In genomic region chr20:62118113-62119043, GRCh38 we compare ENCODE assay signal across 17 cellular contexts. TPM values are rescaled to one million over a fixed set of nuclear protein-coding genes. Genes with fewer than 3 reads are reported as not detected.
DNase-seq lines count a peak whose midpoint lies in the region; ATAC-seq, FAIRE-seq and TF ChIP-seq lines count a peak whose summit lies in the region.
"Had no signal": no experiment of that assay in that cellular context is flagged by ENCODE, and none has a peak within 500 bp of the region (broad histone marks: within the 10 kb centered on the region; RNA-seq: fewer than 3 reads in every experiment).

No MANE protein-coding gene starts in this region.

- H2BK15ac ChIP-seq in H1 (ENCODE audit: low read length), result no peak overlapping the region

- H3K27ac ChIP-seq in CD4-positive, CD25-positive, alpha-beta regulatory T cell (ENCODE audit: insufficient read depth, low read length, poor library complexity, severe bottlenecking), result peak overlapping the region; percentile 53
- H3K27ac ChIP-seq in H1 (ENCODE audit: low read depth, low read length), result no peak overlapping the region
- H3K27ac ChIP-seq: esophagus muscularis mucosa had no signal

- H2BK120ac ChIP-seq in H1 (replicated peaks; ENCODE audit: low read depth, low read length), result no peak overlapping the region

- H3K14ac ChIP-seq in H1 (ENCODE audit: insufficient read length), result no peak overlapping the region

- H4K20me1 ChIP-seq in Loucy (ENCODE audit: insufficient read depth, low read length, poor library complexity, severe bottlenecking) (peaks cover 6% of the 10 kb centered on the region), H1 (replicated peaks in 1 of 2; ENCODE audit: control insufficient read depth in 1 of 2, insufficient read depth in 2 of 2, low read length in 2 of 2) (peaks cover 2 to 3% of the 10 kb centered on the region in 2 experiments)

- peaks cover 3% of the 10 kb centered on the region for H3K36me3 Mint-ChIP-seq in activated CD4-positive, alpha-beta T cell treated with anti-CD3 and anti-CD28 coated beads, Interleukin-2, amount 10 ng/mL, durations not matched to agents 7 days and 5 days (ENCODE audit: low read depth)
- no peaks in the 10 kb centered on the region for H3K36me3 Mint-ChIP-seq in CD4-positive, CD25-positive, alpha-beta regulatory T cell

- no peak overlapping the region for H3K23ac ChIP-seq in H1 (ENCODE audit: insufficient read length)

- no peak for FAIRE-seq in H1 (lab: Jason Lieb, UNC)
- FAIRE-seq: RCC 7860 had no signal

- TF ChIP-seq POLR2A in H1 (IDR thresholded peaks at IDR 0.05; ENCODE audit: control extremely low read depth in 1 of 2, low read depth in 2 of 2, low read length in 2 of 2), result no peak

- no peak for DNase-seq in activated CD4-positive, alpha-beta T cell treated with anti-CD3 and anti-CD28 coated beads, Interleukin-2, amount 10 ng/mL, durations not matched to agents 7 days and 5 days
- no peak for DNase-seq in activated CD4-positive, alpha-beta T cell treated with anti-CD3 and anti-CD28 coated beads, Interleukin-2, amount 50 U/mL, for 4 hours
- no peak for DNase-seq in CD4-positive, CD25-positive, alpha-beta regulatory T cell
- DNase-seq in H1 (ENCODE audit: low read depth in 1 of 2, low spot score in 2 of 2), result no peak
- DNase-seq in NAMALWA (ENCODE audit: low spot score), result no peak
- no peak for DNase-seq in HUDEP-2 (lab: John Stamatoyannopoulos, UW; ENCODE audit: unreplicated experiment in 76 of 76)
- DNase-seq in AG20443 (ENCODE audit: low spot score), result no peak
- DNase-seq: ACHN, anterior cingulate cortex, cerebellar nuclear complex, NCI-H1436 treated with DMSO at 0.1 percent for 48 hours, NCI-H345 had no signal

- ATAC-seq in CD4-positive, CD25-positive, alpha-beta regulatory T cell (ENCODE audit: low read depth in 2 of 2), result no peak

- H3K79me1 ChIP-seq in H1 (ENCODE audit: low read depth, low read length), result peaks cover 3% of the 10 kb centered on the region

- H2BK12ac ChIP-seq in H1 (ENCODE audit: low read depth, low read length), result no peak overlapping the region

- no peak overlapping the region for H2AK5ac ChIP-seq in H1 (ENCODE audit: low read depth, low read length)

- H2BK20ac ChIP-seq in H1 (ENCODE audit: low read length), result 0 out of 2 replicates have a peak overlapping the region, but pooled peaks have one; percentile 7

- 82% methylated on average over 18 of the region's 21 CpGs; no CpG with 5 or more reads in 1 of the 2 experiments for WGBS in H1 (ENCODE audit: extremely low coverage in 1 of 2, insufficient coverage in 1 of 2, insufficient read length in 1 of 2, insufficient replicate concordance in 2 of 2, low coverage in 1 of 2, low lambda C conversion rate in 2 of 2, missing lambda C conversion rate in 1 of 2), 2 experiments

- peak overlapping the region; percentile 69 for H3K9ac ChIP-seq in Loucy (ENCODE audit: low read depth, low read length, poor library complexity, severe bottlenecking)
- H3K9ac ChIP-seq in H1 (replicated peaks in 1 of 4; ENCODE audit: extremely low read depth in 1 of 4, low read depth in 3 of 4, low read length in 3 of 4), result no peak overlapping the region

- H3K27me3 ChIP-seq in CD4-positive, CD25-positive, alpha-beta regulatory T cell (ENCODE audit: control insufficient read depth, insufficient read depth, low read length), result no peaks in the 10 kb centered on the region
- H3K27me3 ChIP-seq in Loucy (ENCODE audit: insufficient read depth, low read length, poor library complexity, severe bottlenecking), result no peaks in the 10 kb centered on the region
- H3K27me3 ChIP-seq in H1 (replicated peaks in 1 of 4; ENCODE audit: control insufficient read depth in 3 of 4, extremely low read depth in 1 of 4, insufficient read depth in 3 of 4, low read length in 3 of 4), result no peaks in the 10 kb centered on the region; a peak in 1 of 7 replicates
- H3K27me3 ChIP-seq: thyroid gland had no signal

- POLR2A ChIA-PET in activated CD4-positive, alpha-beta T cell treated with anti-CD3 and anti-CD28 coated beads, Interleukin-2, amount 10 ng/mL, durations not matched to agents 7 days and 5 days (lab: Charles Lee), result no interaction called here
- POLR2A ChIA-PET in H1 (lab: Charles Lee; ENCODE audit: partially characterized antibody), result interaction anchor here (0.5 to 12.2 kb wide), 6 partner anchors 20 to 221 kb away, joined by 3 to 125 read pairs (median 4); partner anchors contain the start of genes PSMA7, SS18L1 and TAF4

- H3K9me2 ChIP-seq in Loucy (replicated peaks; ENCODE audit: low read depth, low read length), result no peaks in the 10 kb centered on the region

- TF ChIP-seq CTCF in Loucy (conservative IDR thresholded peaks at IDR 0.05; ENCODE audit: low read length) (no peak), H1 (IDR thresholded peaks at IDR 0.05; ENCODE audit: control extremely low read depth in 1 of 3, insufficient read depth in 1 of 3, low read depth in 1 of 3, low read length in 3 of 3) (no peak)

- peaks cover 1 to 16% of the 10 kb centered on the region in 2 experiments for H3K9me3 ChIP-seq in CD4-positive, CD25-positive, alpha-beta regulatory T cell (ENCODE audit: control insufficient read depth in 2 of 2, low read length in 2 of 2)
- no peaks in the 10 kb centered on the region for H3K9me3 ChIP-seq in Loucy (ENCODE audit: insufficient read depth, low read depth, low read length)
- H3K9me3 ChIP-seq in H1 (ENCODE audit: insufficient read depth in 2 of 2, low read depth in 1 of 2, low read length in 1 of 2), result no peaks in the 10 kb centered on the region
- H3K9me3 ChIP-seq: thyroid gland had no signal

- H3K4me3 ChIP-seq in CD4-positive, CD25-positive, alpha-beta regulatory T cell (ENCODE audit: low read depth, low read length), result no peak overlapping the region
- peak overlapping the region; percentile 61 for H3K4me3 ChIP-seq in Loucy (ENCODE audit: low read length, poor library complexity, severe bottlenecking)
- no peak overlapping the region for H3K4me3 ChIP-seq in H1 (ENCODE audit: extremely low read depth in 1 of 4, insufficient read depth in 2 of 4, low read depth in 3 of 4, low read length in 4 of 4)
- H3K4me3 ChIP-seq: esophagus muscularis mucosa, thyroid gland had no signal

- no peak for TF ChIP-seq EP300 in H1 (IDR thresholded peaks at IDR 0.05; ENCODE audit: borderline replicate concordance in 1 of 2, low read depth in 2 of 2, low read length in 2 of 2)

- H3K4me3 Mint-ChIP-seq in activated CD4-positive, alpha-beta T cell treated with anti-CD3 and anti-CD28 coated beads, Interleukin-2, amount 10 ng/mL, durations not matched to agents 7 days and 5 days, result no peak overlapping the region
- H3K4me3 Mint-ChIP-seq in CD4-positive, CD25-positive, alpha-beta regulatory T cell, result peak overlapping the region; percentile 74 to 88 (median 75)
- H3K4me3 Mint-ChIP-seq: activated CD4-positive, alpha-beta T cell treated with anti-CD3 and anti-CD28 coated beads for 36 hours had no signal

- H3K56ac ChIP-seq in H1 (replicated peaks; ENCODE audit: insufficient read length, low read depth, low read length), result no peak overlapping the region

- peaks cover 2% of the 10 kb centered on the region; the same call in 1 of the 2 replicates for H3F3A ChIP-seq in Loucy (ENCODE audit: low read depth)

- no peak overlapping the region for H4K91ac ChIP-seq in H1 (replicated peaks; ENCODE audit: insufficient read length, low read length)

- no peak for TF ChIP-seq RAD21 in H1 (IDR thresholded peaks at IDR 0.05 in 1 of 2, conservative IDR thresholded peaks at IDR 0.05 in 1 of 2; ENCODE audit: low read depth in 2 of 2, low read length in 2 of 2)

- no peak overlapping the region for H4K8ac ChIP-seq in H1 (ENCODE audit: extremely low read depth, insufficient read depth, low read length)

- CTCF ChIA-PET in activated CD4-positive, alpha-beta T cell treated with anti-CD3 and anti-CD28 coated beads, Interleukin-2, amount 10 ng/mL, durations not matched to agents 7 days and 5 days (lab: Charles Lee), result interaction anchor here (0.7 to 1.6 kb wide), 4 partner anchors 18 to 857 kb away, joined by 3 read pairs; no protein-coding TSS in a partner anchor
- CTCF ChIA-PET in H1 (lab: Charles Lee; ENCODE audit: partially characterized antibody), result interaction anchor here (0.7 to 3.9 kb wide), 5 partner anchors 12 to 107 kb away, joined by 3 to 16 read pairs (median 4); no protein-coding TSS in a partner anchor

- H2BK5ac ChIP-seq in H1 (ENCODE audit: low read depth, low read length), result no peak overlapping the region

- no peaks in the 10 kb centered on the region for H3K36me3 ChIP-seq in CD4-positive, CD25-positive, alpha-beta regulatory T cell (ENCODE audit: control insufficient read depth, insufficient read depth, low read length)
- H3K36me3 ChIP-seq in Loucy (ENCODE audit: insufficient read depth, low read length) (no peaks in the 10 kb centered on the region), H1 (ENCODE audit: control insufficient read depth in 2 of 4, insufficient read depth in 4 of 4, low read length in 3 of 4) (no peaks in the 10 kb centered on the region)
- H3K36me3 ChIP-seq: esophagus muscularis mucosa, thyroid gland had no signal

- H3K27me3 Mint-ChIP-seq in activated CD4-positive, alpha-beta T cell treated with anti-CD3 and anti-CD28 coated beads, Interleukin-2, amount 10 ng/mL, durations not matched to agents 7 days and 5 days, result no peaks in the 10 kb centered on the region
- H3K27me3 Mint-ChIP-seq in CD4-positive, CD25-positive, alpha-beta regulatory T cell, result peaks cover 7% of the 10 kb centered on the region
- H3K27me3 Mint-ChIP-seq: activated CD4-positive, alpha-beta T cell treated with anti-CD3 and anti-CD28 coated beads for 36 hours had no signal

- H3K4me2 ChIP-seq in Loucy (ENCODE audit: low read depth, low read length, poor library complexity, severe bottlenecking) (peak overlapping the region; percentile 71), H1 (ENCODE audit: insufficient read depth in 1 of 2, low read depth in 2 of 2, low read length in 2 of 2) (no peak overlapping the region)

- H3K79me2 ChIP-seq in Loucy (ENCODE audit: insufficient read depth, low read length) (peaks cover 18% of the 10 kb centered on the region), H1 (ENCODE audit: control insufficient read depth in 1 of 2, insufficient read depth in 2 of 2, low read length in 2 of 2) (peaks cover 4 to 5% of the 10 kb centered on the region in 2 experiments)

- no peak overlapping the region for H4K5ac ChIP-seq in H1 (ENCODE audit: insufficient read length, low read depth, low read length)

- peaks cover 38% of the 10 kb centered on the region for H3K4me1 Mint-ChIP-seq in activated CD4-positive, alpha-beta T cell treated with anti-CD3 and anti-CD28 coated beads, Interleukin-2, amount 10 ng/mL, durations not matched to agents 7 days and 5 days
- H3K4me1 Mint-ChIP-seq in CD4-positive, CD25-positive, alpha-beta regulatory T cell, result peaks cover 4 to 42% (median 20%) of the 10 kb centered on the region in 4 donors

- no peak overlapping the region for H3K18ac ChIP-seq in H1 (ENCODE audit: extremely low read depth, low read length)

- H2AFZ ChIP-seq in Loucy (ENCODE audit: low read length) (no peak overlapping the region), H1 (ENCODE audit: low read length) (no peak overlapping the region)

- peaks cover 38% of the 10 kb centered on the region for H3K4me1 ChIP-seq in CD4-positive, CD25-positive, alpha-beta regulatory T cell (ENCODE audit: control insufficient read depth, insufficient read depth, low read length, poor library complexity, severe bottlenecking)
- H3K4me1 ChIP-seq in Loucy (ENCODE audit: insufficient read depth, low read length, poor library complexity, severe bottlenecking) (peaks cover 44% of the 10 kb centered on the region), H1 (replicated peaks in 1 of 4; ENCODE audit: control insufficient read depth in 3 of 4, insufficient read depth in 4 of 4, low read length in 3 of 4) (peaks cover 0 to 15% (median 5%) of the 10 kb centered on the region in 4 experiments; a peak in 6 of 7 replicates)

- no peak overlapping the region for H3K4ac ChIP-seq in H1 (replicated peaks; ENCODE audit: insufficient read length, low read depth, low read length)

- peaks cover 5% of the 10 kb centered on the region; the same call in 1 of the 2 replicates for H3K23me2 ChIP-seq in H1 (ENCODE audit: low read depth, low read length)

- H3K9me3 Mint-ChIP-seq in activated CD4-positive, alpha-beta T cell treated with anti-CD3 and anti-CD28 coated beads, Interleukin-2, amount 10 ng/mL, durations not matched to agents 7 days and 5 days, result peaks cover 9% of the 10 kb centered on the region
- H3K9me3 Mint-ChIP-seq in CD4-positive, CD25-positive, alpha-beta regulatory T cell, result peaks cover 0 to 9% (median 0%) of the 10 kb centered on the region in 7 donors

- H3K27ac Mint-ChIP-seq in activated CD4-positive, alpha-beta T cell treated with anti-CD3 and anti-CD28 coated beads, Interleukin-2, amount 10 ng/mL, durations not matched to agents 7 days and 5 days, result peak overlapping the region; percentile 77
- peak overlapping the region; percentile 69 to 92 (median 89) for H3K27ac Mint-ChIP-seq in CD4-positive, CD25-positive, alpha-beta regulatory T cell
- H3K27ac Mint-ChIP-seq: activated CD4-positive, alpha-beta T cell treated with anti-CD3 and anti-CD28 coated beads for 36 hours had no signal

RNA-seq across cellular contexts. Expression of gene LSM14B, which starts 3.9 kb away (rescaled TPM):
- 10 to 100 TPM; 42.6 to 47.1 TPM for total RNA-seq in activated CD4-positive, alpha-beta T cell treated with anti-CD3 and anti-CD28 coated beads, Interleukin-2, amount 10 ng/mL, durations not matched to agents 7 days and 5 days
- 33.7 TPM for total RNA-seq in CD4-positive, CD25-positive, alpha-beta regulatory T cell
- polyA plus RNA-seq in CD4-positive, CD25-positive, alpha-beta regulatory T cell, result 1 to 10 TPM in 2 of 4 donors, under 1 TPM in 2; 0.65 to 1.9 (median 1.0) TPM
- total RNA-seq in H1 (2021; fragmentation: NEBNext Ultra II Directional; extraction: Animal tissue kit (Norgen Biotek cat#: 25700)), result 65.6 and 70.0 TPM in 2 replicates
- 58.3 and 93.9 TPM in 2 replicates for polyA plus RNA-seq in H1 (2011; rRNA removed)
- polyA plus RNA-seq in H1 (2011; cell fraction: cytosol; rRNA removed), result 55.5 TPM
- polyA plus RNA-seq in H1 (2011; cell fraction: nucleus; rRNA removed), result 80.3 TPM
- polyA plus RNA-seq in H1 (2012, experiment 1 of 2), result 62.5 to 71.2 TPM (median 67.6 TPM) in 4 replicates
- polyA plus RNA-seq in H1 (2012, experiment 2 of 2), result 24.0 TPM
- polyA plus RNA-seq in H1 (2013, experiment 1 of 2), result 46.2 TPM
- 45.5 TPM for polyA plus RNA-seq in H1 (2013, experiment 2 of 2)
- 51.4 and 62.8 TPM in 2 replicates for polyA minus RNA-seq in H1 (2011; rRNA and poly(A)+ RNA removed)
- 40.5 TPM for polyA minus RNA-seq in H1 (2011; cell fraction: cytosol; rRNA and poly(A)+ RNA removed)
- 38.9 TPM for polyA minus RNA-seq in H1 (2011; cell fraction: nucleus; rRNA and poly(A)+ RNA removed)

RNA-seq across cellular contexts. Expression of gene PSMA7, which starts 24.8 kb away (rescaled TPM):
- total RNA-seq in activated CD4-positive, alpha-beta T cell treated with anti-CD3 and anti-CD28 coated beads, Interleukin-2, amount 10 ng/mL, durations not matched to agents 7 days and 5 days, result 100 to 1,000 TPM; 250 to 306 TPM
- 172 TPM for total RNA-seq in CD4-positive, CD25-positive, alpha-beta regulatory T cell
- polyA plus RNA-seq in CD4-positive, CD25-positive, alpha-beta regulatory T cell, result 100 to 1,000 TPM; 512 to 670 (median 608) TPM
- 339 and 361 TPM in 2 replicates for total RNA-seq in H1 (2021; fragmentation: NEBNext Ultra II Directional; extraction: Animal tissue kit (Norgen Biotek cat#: 25700))
- 607 and 648 TPM in 2 replicates for polyA plus RNA-seq in H1 (2011; rRNA removed)
- 619 TPM for polyA plus RNA-seq in H1 (2011; cell fraction: cytosol; rRNA removed)
- polyA plus RNA-seq in H1 (2011; cell fraction: nucleus; rRNA removed), result 429 TPM
- 276 to 407 TPM (median 389 TPM) in 4 replicates for polyA plus RNA-seq in H1 (2012, experiment 1 of 2)
- 325 TPM for polyA plus RNA-seq in H1 (2012, experiment 2 of 2)
- polyA plus RNA-seq in H1 (2013, experiment 1 of 2), result 550 TPM
- 519 TPM for polyA plus RNA-seq in H1 (2013, experiment 2 of 2)
- polyA minus RNA-seq in H1 (2011; rRNA and poly(A)+ RNA removed), result 194 and 202 TPM in 2 replicates
- 110 TPM for polyA minus RNA-seq in H1 (2011; cell fraction: cytosol; rRNA and poly(A)+ RNA removed)
- polyA minus RNA-seq in H1 (2011; cell fraction: nucleus; rRNA and poly(A)+ RNA removed), result 72.4 TPM

RNA-seq across cellular contexts. Expression of gene SS18L1, which starts 25.2 kb away (rescaled TPM):
- total RNA-seq in activated CD4-positive, alpha-beta T cell treated with anti-CD3 and anti-CD28 coated beads, Interleukin-2, amount 10 ng/mL, durations not matched to agents 7 days and 5 days, result 10 to 100 TPM; 17.3 to 19.7 TPM
- total RNA-seq in CD4-positive, CD25-positive, alpha-beta regulatory T cell, result 21.0 TPM
- polyA plus RNA-seq in CD4-positive, CD25-positive, alpha-beta regulatory T cell, result under 1 TPM; 0.39 to 0.98 (median 0.73) TPM
- 22.4 and 28.4 TPM in 2 replicates for total RNA-seq in H1 (2021; fragmentation: NEBNext Ultra II Directional; extraction: Animal tissue kit (Norgen Biotek cat#: 25700))
- 29.7 and 36.6 TPM in 2 replicates for polyA plus RNA-seq in H1 (2011; rRNA removed)
- 30.1 TPM for polyA plus RNA-seq in H1 (2011; cell fraction: cytosol; rRNA removed)
- 83.9 TPM for polyA plus RNA-seq in H1 (2011; cell fraction: nucleus; rRNA removed)
- 18.9 to 24.1 TPM (median 19.8 TPM) in 4 replicates for polyA plus RNA-seq in H1 (2012, experiment 1 of 2)
- 3.0 TPM for polyA plus RNA-seq in H1 (2012, experiment 2 of 2)
- polyA plus RNA-seq in H1 (2013, experiment 1 of 2), result 12.9 TPM
- 12.2 TPM for polyA plus RNA-seq in H1 (2013, experiment 2 of 2)
- polyA minus RNA-seq in H1 (2011; rRNA and poly(A)+ RNA removed), result 16.5 and 24.4 TPM in 2 replicates
- polyA minus RNA-seq in H1 (2011; cell fraction: cytosol; rRNA and poly(A)+ RNA removed), result 33.8 TPM
- polyA minus RNA-seq in H1 (2011; cell fraction: nucleus; rRNA and poly(A)+ RNA removed), result 29.1 TPM

RNA-seq across cellular contexts. Expression of gene TAF4, which starts 52.7 kb away (rescaled TPM):
- total RNA-seq in activated CD4-positive, alpha-beta T cell treated with anti-CD3 and anti-CD28 coated beads, Interleukin-2, amount 10 ng/mL, durations not matched to agents 7 days and 5 days, result 10 to 100 TPM; 24.2 to 32.0 TPM
- 20.4 TPM for total RNA-seq in CD4-positive, CD25-positive, alpha-beta regulatory T cell
- 1 to 10 TPM in 1 of 4 donors, under 1 TPM in 3; 0.76 to 2.6 (median 0.87) TPM for polyA plus RNA-seq in CD4-positive, CD25-positive, alpha-beta regulatory T cell
- total RNA-seq in H1 (2021; fragmentation: NEBNext Ultra II Directional; extraction: Animal tissue kit (Norgen Biotek cat#: 25700)), result 30.1 and 33.0 TPM in 2 replicates
- 16.0 and 25.8 TPM in 2 replicates for polyA plus RNA-seq in H1 (2011; rRNA removed)
- 12.2 TPM for polyA plus RNA-seq in H1 (2011; cell fraction: cytosol; rRNA removed)
- 17.4 TPM for polyA plus RNA-seq in H1 (2011; cell fraction: nucleus; rRNA removed)
- polyA plus RNA-seq in H1 (2012, experiment 1 of 2), result 17.8 to 35.7 TPM (median 25.0 TPM) in 4 replicates
- 9.2 TPM for polyA plus RNA-seq in H1 (2012, experiment 2 of 2)
- polyA plus RNA-seq in H1 (2013, experiment 1 of 2), result 24.0 TPM
- polyA plus RNA-seq in H1 (2013, experiment 2 of 2), result 19.7 TPM
- 4.3 and 4.6 TPM in 2 replicates for polyA minus RNA-seq in H1 (2011; rRNA and poly(A)+ RNA removed)
- polyA minus RNA-seq in H1 (2011; cell fraction: cytosol; rRNA and poly(A)+ RNA removed), result 34.5 TPM
- 16.3 TPM for polyA minus RNA-seq in H1 (2011; cell fraction: nucleus; rRNA and poly(A)+ RNA removed)
